16 cellular contexts compared by ENCODE assay signal in genomic region chr1:154453155-154453554, GRCh38. TPM values are rescaled to one million over a fixed set of nuclear protein-coding genes. Genes with fewer than 3 reads are reported as not detected.
A peak's percentile ranks its signal among the peaks of the same experiment; 100 is the strongest.
DNase-seq lines count a peak whose midpoint lies in the region; ATAC-seq and TF ChIP-seq lines count a peak whose summit lies in the region.
"Had no signal": no experiment of that assay in that cellular context is flagged by ENCODE, and none has a peak within 500 bp of the region (broad histone marks: within the 10 kb centered on the region; RNA-seq: fewer than 3 reads in every experiment).

No MANE protein-coding gene starts in this region.

- ATAC-seq in Right ventricle myocardium superior (ENCODE audit: poor library complexity) (peak; percentile 39), left ventricle myocardium superior (no peak), right cardiac atrium (peak; percentile 25 to 29)

- no peak for TF ChIP-seq POLR2A in suprapubic skin (IDR thresholded peaks at IDR 0.05)

- H3K27ac ChIP-seq in angular gyrus (ENCODE audit: low read depth, low read length) (peak overlapping the region; percentile 0), right cardiac atrium (ENCODE audit: low read length) (peak overlapping the region; percentile 44), suprapubic skin (peak overlapping the region; percentile 39)
- H3K27ac ChIP-seq: testis had no signal

- intact Hi-C loops in Right ventricle myocardium superior (cut with DNase I) = no loop called here
- intact Hi-C loops in left ventricle myocardium superior (cut with micrococcal nuclease) = no loop called here
- intact Hi-C loops in right cardiac atrium (cut with DNase I) = no loop called here

- H3K36me3 ChIP-seq in suprapubic skin = peaks cover 51% of the 10 kb centered on the region

- TF ChIP-seq CTCF in suprapubic skin (IDR thresholded peaks at IDR 0.05) = no peak

- H3K27me3 ChIP-seq in right cardiac atrium (ENCODE audit: control insufficient read depth, insufficient read depth) (no peaks in the 10 kb centered on the region), suprapubic skin (no peaks in the 10 kb centered on the region)
- H3K27me3 ChIP-seq: MG63, testis had no signal

- 81% methylated on average over 5 of the region's 5 CpGs for WGBS in right cardiac atrium
- 46% methylated on average over 5 of the region's 5 CpGs for WGBS in suprapubic skin

- H3K9me3 ChIP-seq in right cardiac atrium (ENCODE audit: control insufficient read depth, low read length) (no peaks in the 10 kb centered on the region), suprapubic skin (no peaks in the 10 kb centered on the region)
- H3K9me3 ChIP-seq: MG63, testis had no signal

- H3K4me3 ChIP-seq in right cardiac atrium (ENCODE audit: low read length) (no peak overlapping the region), suprapubic skin (no peak overlapping the region)
- H3K4me3 ChIP-seq: MG63, testis had no signal

- TF ChIP-seq EP300 in suprapubic skin (IDR thresholded peaks at IDR 0.05) = no peak

- DNase-seq in Right ventricle myocardium superior (no peak), left ventricle myocardium superior (no peak), right cardiac atrium (peak in 1 of 3 donors; percentile 41), suprapubic skin (ENCODE audit: low spot score in 2 of 2) (no peak), NCI-H2107 (lab: John Stamatoyannopoulos, UW) (no peak)
- no peak for DNase-seq in effector CD8-positive, alpha-beta T cell (lab: John Stamatoyannopoulos, UW)
- DNase-seq in stimulated activated CD4-positive, alpha-beta T cell treated with anti-CD3 and anti-CD28 coated beads, Interleukin-2, amount 100 ng/mL, for 48 hours = no peak
- DNase-seq: activated CD4-positive, alpha-beta T cell treated with anti-CD3 and anti-CD28 coated beads for 1 hour; activated CD8-positive, alpha-beta memory T cell treated with anti-CD3 and anti-CD28 coated beads, Interleukin-2, amount 50 U/mL, for 48 hours; activated naive CD8-positive, alpha-beta T cell treated with anti-CD3 and anti-CD28 coated beads, Interleukin-2, amount 10 ng/mL, durations not matched to agents 7 days and 5 days; testis had no signal

- H3K4me1 ChIP-seq in right cardiac atrium (ENCODE audit: control insufficient read depth, insufficient read depth, low read length) (no peaks in the 10 kb centered on the region), suprapubic skin (peaks cover 21% of the 10 kb centered on the region)
- H3K4me1 ChIP-seq: testis had no signal

RNA-seq across cellular contexts. Expression of gene IL6R, which starts 48.0 kb away (rescaled TPM):
- total RNA-seq in Right ventricle myocardium superior (10.3 TPM), left ventricle myocardium superior (15.3 TPM), right cardiac atrium (10 to 100 TPM in 3 of 4 donors, 1 to 10 TPM in 1; 8.9 to 13.2 (median 12.1) TPM), suprapubic skin (10 to 100 TPM; 16.1 to 22.9 (median 20.8) TPM)
- 5.7 TPM for polyA plus RNA-seq in right cardiac atrium

RNA-seq across cellular contexts. Expression of gene TDRD10, which starts 48.9 kb away (rescaled TPM):
- total RNA-seq in Right ventricle myocardium superior (2.5 TPM), left ventricle myocardium superior (1.9 TPM), right cardiac atrium (1 to 10 TPM; 2.8 to 4.1 (median 3.4) TPM), suprapubic skin (1 to 10 TPM in 3 of 4 donors, under 1 TPM in 1; 0.72 to 2.6 (median 2.0) TPM)
- polyA plus RNA-seq in right cardiac atrium = 4.9 TPM
- total RNA-seq: A673; activated naive CD8-positive, alpha-beta T cell treated with anti-CD3 and anti-CD28 coated beads, Interleukin-2, amount 10 ng/mL, durations not matched to agents 7 days and 5 days; HT-29; kidney epithelial cell had no signal

RNA-seq across cellular contexts. Expression of gene SHE, which starts 49.1 kb away (rescaled TPM):
- total RNA-seq in Right ventricle myocardium superior = 11.0 TPM
- total RNA-seq in left ventricle myocardium superior = 10.2 TPM
- 10 to 100 TPM; 17.4 to 23.8 (median 21.1) TPM for total RNA-seq in right cardiac atrium
- 16.4 TPM for polyA plus RNA-seq in right cardiac atrium
- total RNA-seq in suprapubic skin = 1 to 10 TPM; 2.0 to 7.3 (median 4.8) TPM
- total RNA-seq: activated naive CD8-positive, alpha-beta T cell treated with anti-CD3 and anti-CD28 coated beads, Interleukin-2, amount 10 ng/mL, durations not matched to agents 7 days and 5 days; HT-29 had no signal
